Comparison of ENCODE assay signal across 25 cellular contexts in the genomic region with DNA sequence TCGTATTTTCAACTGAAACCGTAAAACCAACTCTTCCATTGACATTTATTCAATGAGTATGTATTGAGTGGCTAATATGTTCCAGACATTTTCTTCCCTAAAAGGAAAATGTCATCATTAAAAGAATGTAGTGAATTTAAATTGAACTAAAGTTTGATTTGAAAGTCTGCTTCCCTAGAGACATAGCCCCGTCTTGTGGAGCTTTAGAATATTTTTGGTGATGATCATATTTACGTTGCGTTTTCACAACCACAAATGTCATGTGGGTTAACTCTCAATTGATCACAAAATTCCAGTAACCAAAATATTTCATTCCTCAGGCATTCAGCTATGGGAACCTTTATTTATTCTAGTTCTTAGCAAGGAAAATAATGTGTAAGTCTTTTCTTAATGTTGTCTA.
"Had no signal": no experiment of that assay in that cellular context is flagged by ENCODE, and none has a peak within 500 bp of the region (broad histone marks: within the 10 kb centered on the region; RNA-seq: fewer than 3 reads in every experiment).

No MANE protein-coding gene starts in this region.

- H3K4me3 ChIP-seq: hepatocyte, mucosa of descending colon, neural progenitor cell, pancreas, right lobe of liver, vagina had no signal

- FAIRE-seq: colon, islet of Langerhans, pancreas, small intestine had no signal

- H3K4me1 ChIP-seq: neural progenitor cell, pancreas, right lobe of liver, vagina had no signal

- H3K9me3 ChIP-seq: mucosa of descending colon, pancreas, right lobe of liver, vagina had no signal

- ATAC-seq: activated CD8-positive, alpha-beta T cell treated with anti-CD3 and anti-CD28 coated beads, Interleukin-2, amount 10 ng/mL, durations not matched to agents 7 days and 5 days; activated T-cell treated with anti-CD3 and anti-CD28 coated beads, Interleukin-2, amount 50 U/mL, for 4 hours; foreskin keratinocyte; left cardiac atrium; mucosa of descending colon; pancreas; right lobe of liver; stimulated activated naive CD8-positive, alpha-beta T cell treated with anti-CD3 and anti-CD28 coated beads, Interleukin-15, amount 100 ng/mL, for 72 hours; T-cell had no signal

- H2AFZ ChIP-seq: hepatocyte, neural progenitor cell had no signal

- H3K4me2 ChIP-seq: hepatocyte, neural progenitor cell had no signal

- H3K27me3 ChIP-seq: foreskin keratinocyte, hepatocyte, neural progenitor cell, pancreas, right lobe of liver, vagina had no signal

- H3K79me2 ChIP-seq: hepatocyte had no signal

- H3K27ac ChIP-seq: foreskin keratinocyte, hepatocyte, neural progenitor cell, pancreas, right lobe of liver, vagina had no signal

- DNase-seq: activated CD4-positive, alpha-beta T cell treated with anti-CD3 and anti-CD28 coated beads, Interleukin-2, amount 10 ng/mL, durations not matched to agents 7 days and 5 days; activated CD4-positive, CD25-positive, alpha-beta regulatory T cell; activated CD8-positive, alpha-beta T cell treated with anti-CD3 and anti-CD28 coated beads, Interleukin-2, amount 10 ng/mL, durations not matched to agents 7 days and 5 days; activated effector memory CD4-positive, alpha-beta T cell treated with Interleukin-2 at 50 U/mL for 16 hours; activated naive CD4-positive, alpha-beta T cell treated with anti-CD3 and anti-CD28 coated beads, Interleukin-2, amount 50 U/mL, for 16 hours; activated T-cell treated with anti-CD3 and anti-CD28 coated beads, Interleukin-2, amount 50 U/mL, for 4 hours; foreskin keratinocyte; left cardiac atrium; mesenchymal stem cell; mucosa of descending colon; naive B cell; pancreas; right lobe of liver; small intestine; stimulated activated CD4-positive, alpha-beta T cell treated with anti-CD3 and anti-CD28 coated beads, Interleukin-15, amount 100 ng/mL, for 24 hours; stimulated activated CD4-positive, alpha-beta T cell treated with anti-CD3 and anti-CD28 coated beads, Interleukin-2, amount 100 ng/mL, for 48 hours; stimulated activated naive CD8-positive, alpha-beta T cell treated with anti-CD3 and anti-CD28 coated beads, Interleukin-15, amount 100 ng/mL, for 72 hours; T-cell; T-helper 9 cell; trophoblast cell had no signal

- H3K36me3 ChIP-seq: neural progenitor cell, pancreas, right lobe of liver, vagina had no signal
